29 cellular contexts compared by ENCODE assay signal in genomic region chr18:67695684-67696083, GRCh38.
"Had no signal": no experiment of that assay in that cellular context is flagged by ENCODE, and none has a peak within 500 bp of the region (broad histone marks: within the 10 kb centered on the region; RNA-seq: fewer than 3 reads in every experiment).

No MANE protein-coding gene starts in this region.

- DNase-seq: activated B cell treated with CpG ODN at 0.5 μM for 24 hours; activated CD4-positive, alpha-beta memory T cell treated with anti-CD3 and anti-CD28 coated beads for 36 hours; activated CD4-positive, alpha-beta T cell treated with anti-CD3 and anti-CD28 coated beads for 4 hours; activated CD4-positive, alpha-beta T cell treated with anti-CD3 and anti-CD28 coated beads, Interleukin-2, amount 10 ng/mL, durations not matched to agents 24 days and 14 days; activated CD4-positive, alpha-beta T cell treated with anti-CD3 and anti-CD28 coated beads, Interleukin-2, amount 50 U/mL, for 1 hour; activated CD4-positive, alpha-beta T cell treated with anti-CD3 and anti-CD28 coated beads, Interleukin-2, amount 50 U/mL, for 4 hours; activated CD4-positive, CD25-positive, alpha-beta regulatory T cell treated with anti-CD3 and anti-CD28 coated beads, Interleukin-2, amount 50 U/mL, for 72 hours; activated CD8-positive, alpha-beta memory T cell treated with anti-CD3 and anti-CD28 coated beads, Interleukin-2, amount 50 U/mL, for 4 hours; activated CD8-positive, alpha-beta T cell treated with anti-CD3 and anti-CD28 coated beads for 36 hours; activated effector memory CD4-positive, alpha-beta T cell treated with Interleukin-2 at 50 U/mL for 16 hours; activated gamma-delta T cell; activated naive CD4-positive, alpha-beta T cell treated with anti-CD3 and anti-CD28 coated beads, Interleukin-2, amount 10 ng/mL, durations not matched to agents 7 days and 5 days; activated naive CD4-positive, alpha-beta T cell treated with Interleukin-2 at 50 U/mL for 16 hours; activated naive CD8-positive, alpha-beta T cell treated with anti-CD3 and anti-CD28 coated beads, Interleukin-2, amount 10 ng/mL, durations not matched to agents 7 days and 5 days; activated naive CD8-positive, alpha-beta T cell treated with anti-CD3 and anti-CD28 coated beads, Interleukin-2, amount 50 U/mL, for 24 hours; activated T-cell treated with anti-CD3 and anti-CD28 coated beads for 4 hours; activated T-cell treated with anti-CD3 and anti-CD28 coated beads, Interleukin-2, amount 50 U/mL, for 1 hour; activated T-cell treated with anti-CD3 and anti-CD28 coated beads, Interleukin-2, amount 50 U/mL, for 48 hours; amygdala; anterior cingulate cortex; central memory CD4-positive, alpha-beta T cell; T-helper 1 cell; T-helper 2 cell; T-helper 9 cell had no signal

- H3K4me3 ChIP-seq: ascending aorta, cardiac muscle cell had no signal

- H3K9me3 ChIP-seq: ascending aorta had no signal

- FAIRE-seq: bronchial epithelial cell, TTC549 had no signal

- H3K36me3 ChIP-seq: ascending aorta, cardiac muscle cell had no signal

- H3K27ac ChIP-seq: ascending aorta, cardiac muscle cell, VCaP had no signal

- H3K27me3 ChIP-seq: ascending aorta, cardiac muscle cell had no signal

- H3K4me1 ChIP-seq: ascending aorta had no signal
